8 cellular contexts compared by ENCODE assay signal in genomic region chr19:28627669-28628068, GRCh38.
"Had no signal": no experiment of that assay in that cellular context is flagged by ENCODE, and none has a peak within 500 bp of the region (broad histone marks: within the 10 kb centered on the region; RNA-seq: fewer than 3 reads in every experiment).

No MANE protein-coding gene starts in this region.

- H3K4me3 ChIP-seq: GM12878 had no signal

- FAIRE-seq: G401.6, GM12878, GM12891, GM12892, GM18507, GM19239 had no signal

- ATAC-seq: GM12878 had no signal

- DNase-seq: GDM1, GF-D8 had no signal
